Comparison of ENCODE assay signal across 24 cellular contexts in genomic region chr2:204060896-204061640, GRCh38.
A peak's percentile ranks its signal among the peaks of the same experiment; 100 is the strongest.
DNase-seq lines count a peak whose midpoint lies in the region; ATAC-seq and TF ChIP-seq lines count a peak whose summit lies in the region.
"Had no signal": no experiment of that assay in that cellular context is flagged by ENCODE, and none has a peak within 500 bp of the region (broad histone marks: within the 10 kb centered on the region; RNA-seq: fewer than 3 reads in every experiment).

No MANE protein-coding gene starts in this region.

- H3K4me1 ChIP-seq in BE2C, result peaks cover 6% of the 10 kb centered on the region; the same call in 1 of the 2 replicates
- H3K4me1 ChIP-seq: BLaER1 treated with 17β-estradiol and CSF1 and Interleukin-3, amounts not matched to agents 10 nM and 100 nM; esophagus muscularis mucosa; foreskin keratinocyte; psoas muscle had no signal

- no peaks in the 10 kb centered on the region for H3K36me3 ChIP-seq in BE2C
- H3K36me3 ChIP-seq: BLaER1 treated with 17β-estradiol and CSF1 and Interleukin-3, amounts not matched to agents 10 nM and 100 nM; esophagus muscularis mucosa had no signal

- H3K9me3 Mint-ChIP-seq in activated naive CD4-positive, alpha-beta T cell treated with anti-CD3 and anti-CD28 coated beads, Interleukin-2, amount 50 U/mL, for 72 hours, result peaks cover 0 to 10% of the 10 kb centered on the region in 2 donors

- H3K27me3 ChIP-seq in BE2C, result no peaks in the 10 kb centered on the region
- H3K27me3 ChIP-seq: BLaER1 treated with 17β-estradiol and CSF1 and Interleukin-3, amounts not matched to agents 10 nM and 100 nM; esophagus muscularis mucosa; foreskin keratinocyte; hepatocyte had no signal

- no peaks in the 10 kb centered on the region for H3K36me3 Mint-ChIP-seq in activated naive CD4-positive, alpha-beta T cell treated with anti-CD3 and anti-CD28 coated beads, Interleukin-2, amount 50 U/mL, for 72 hours
- H3K36me3 Mint-ChIP-seq: IgD-negative memory B cell, immature natural killer cell, type B pancreatic cell had no signal

- DNase-seq in BE2C (peak; percentile 22), NCI-H146 (lab: John Stamatoyannopoulos, UW) (peak; percentile 70), NCI-H69 (lab: John Stamatoyannopoulos, UW) (peak; percentile 57), myocyte (ENCODE audit: low read depth) (peak; percentile 5), mesenteric fat pad (ENCODE audit: low spot score) (no peak)
- DNase-seq in activated naive CD4-positive, alpha-beta T cell treated with anti-CD3 and anti-CD28 coated beads, Interleukin-2, amount 50 U/mL, for 72 hours (ENCODE audit: low spot score in 2 of 2), result no peak
- no peak for DNase-seq in stimulated activated CD4-positive, alpha-beta T cell treated with anti-CD3 and anti-CD28 coated beads, Interleukin-4, amount 100 ng/mL, for 1 hour
- DNase-seq: activated CD4-positive, CD25-positive, alpha-beta regulatory T cell treated with anti-CD3 and anti-CD28 coated beads, Interleukin-2, amount 50 U/mL, for 72 hours; activated gamma-delta T cell; activated T-cell treated with anti-CD3 and anti-CD28 coated beads for 4 hours; central memory CD4-positive, alpha-beta T cell; DND-41; foreskin keratinocyte; immature natural killer cell; NCI-H2081; NCI-H748 treated with DMSO at 0.1 percent for 48 hours; psoas muscle; T-helper 17 cell had no signal

- ATAC-seq in activated naive CD4-positive, alpha-beta T cell treated with anti-CD3 and anti-CD28 coated beads, Interleukin-2, amount 50 U/mL, for 72 hours, result no peak
- no peak for ATAC-seq in GM21360 (IDR thresholded peaks at IDR 0.05; ENCODE audit: unreplicated experiment)
- ATAC-seq: foreskin keratinocyte, psoas muscle, T-helper 17 cell had no signal

- no peak overlapping the region for H3K27ac Mint-ChIP-seq in activated naive CD4-positive, alpha-beta T cell treated with anti-CD3 and anti-CD28 coated beads, Interleukin-2, amount 50 U/mL, for 72 hours
- H3K27ac Mint-ChIP-seq: IgD-negative memory B cell, immature natural killer cell, T-helper 17 cell, type B pancreatic cell had no signal

- no peaks in the 10 kb centered on the region for H3K9me3 ChIP-seq in BE2C
- H3K9me3 ChIP-seq: esophagus muscularis mucosa, psoas muscle had no signal

- no peak for TF ChIP-seq CTCF in BE2C (IDR thresholded peaks at IDR 0.05; ENCODE audit: low read depth, low read length)

- H3K4me3 ChIP-seq in BE2C (ENCODE audit: low read depth, low read length), result no peak overlapping the region
- H3K4me3 ChIP-seq: BLaER1 treated with 17β-estradiol and CSF1 and Interleukin-3, amounts not matched to agents 10 nM and 100 nM; esophagus muscularis mucosa; hepatocyte; psoas muscle had no signal

Comparison
In these comparisons a context has a peak if more than half of its experiments do, and no peak if none do; other contexts are left out.
1. DNase-seq: peak in BE2C (single experiment), NCI-H146 (single experiment), NCI-H69 (single experiment) and myocyte (single experiment); none in activated naive CD4-positive, alpha-beta T cell treated with anti-CD3 and anti-CD28 coated beads, Interleukin-2, amount 50 U/mL, for 72 hours (0 of 2), stimulated activated CD4-positive, alpha-beta T cell treated with anti-CD3 and anti-CD28 coated beads, Interleukin-4, amount 100 ng/mL, for 1 hour (single experiment) and mesenteric fat pad (single experiment).